13 cellular contexts compared by ENCODE assay signal in the genomic region with DNA sequence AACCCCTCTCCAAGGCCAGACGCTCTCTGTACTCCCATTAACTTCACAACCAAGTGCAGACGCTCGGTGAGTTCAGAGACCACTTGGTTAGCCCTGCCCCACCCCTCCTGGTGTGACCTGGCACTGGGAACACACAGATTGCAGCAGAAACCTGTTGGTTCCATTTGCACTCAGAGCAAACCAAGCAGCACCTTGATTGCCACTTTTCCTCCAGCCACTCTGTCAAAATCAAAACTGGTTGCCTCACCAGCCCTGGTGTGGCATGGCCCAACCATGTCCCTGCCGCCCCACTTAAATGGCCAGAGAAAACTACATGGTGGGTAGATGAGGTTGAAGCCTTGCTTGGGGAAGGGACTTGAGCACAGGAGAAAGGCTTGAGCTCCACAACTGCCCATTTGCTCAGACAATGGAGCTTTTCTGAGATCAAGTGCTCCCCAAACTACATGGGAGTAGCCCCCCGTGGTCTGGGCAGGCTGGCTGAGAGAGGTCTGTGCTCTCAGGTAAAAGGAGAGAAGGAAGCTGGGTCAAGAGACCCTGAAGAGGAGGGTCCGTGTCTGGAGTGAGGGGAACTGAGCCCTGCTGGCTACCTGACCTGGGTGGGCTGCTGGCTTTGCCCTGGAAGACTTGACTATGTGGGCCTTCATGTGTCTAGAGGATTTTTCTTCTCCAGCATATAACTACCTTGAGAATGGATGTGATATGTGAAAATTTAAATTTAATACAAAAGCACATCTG. TPM values are rescaled to one million over a fixed set of nuclear protein-coding genes. Genes with fewer than 3 reads are reported as not detected.
DNase-seq lines count a peak whose midpoint lies in the region; ATAC-seq and TF ChIP-seq lines count a peak whose summit lies in the region.
"Had no signal": no experiment of that assay in that cellular context is flagged by ENCODE, and none has a peak within 500 bp of the region (broad histone marks: within the 10 kb centered on the region; RNA-seq: fewer than 3 reads in every experiment).

No MANE protein-coding gene starts in this region.

- TF ChIP-seq CTCF in coronary artery (IDR thresholded peaks at IDR 0.05) = no peak
- TF ChIP-seq CTCF in spleen (IDR thresholded peaks at IDR 0.05 in 8 of 11, conservative IDR thresholded peaks at IDR 0.05 in 3 of 11) = no peak

- CTCF ChIA-PET in T-cell (lab: Charles Lee) = no interaction called here

- H3K4me3 Mint-ChIP-seq in activated CD4-positive, alpha-beta T cell treated with anti-CD3 and anti-CD28 coated beads, Interleukin-2, amount 10 ng/mL, durations not matched to agents 24 days and 14 days = no peak overlapping the region
- H3K4me3 Mint-ChIP-seq in T-cell = no peak overlapping the region
- H3K4me3 Mint-ChIP-seq: naive B cell had no signal

- peak overlapping the region in 1 of 2 donors; percentile 68 for H3K27ac ChIP-seq in coronary artery
- no peak overlapping the region for H3K27ac ChIP-seq in spleen

- no peaks in the 10 kb centered on the region for H3K4me1 ChIP-seq in spleen

- H3K27me3 ChIP-seq in spleen (replicated peaks in 1 of 7) = no peaks in the 10 kb centered on the region

- DNase-seq in activated CD4-positive, alpha-beta T cell treated with anti-CD3 and anti-CD28 coated beads, Interleukin-2, amount 10 ng/mL, durations not matched to agents 24 days and 14 days = no peak
- DNase-seq in activated CD4-positive, alpha-beta T cell treated with anti-CD3 and anti-CD28 coated beads, Interleukin-2, amount 50 U/mL, for 4 hours = no peak
- DNase-seq in T-cell (peak in 2 of 34 experiments; percentile 0 to 9), coronary artery (ENCODE audit: low spot score) (peak; percentile 69), spleen (peak; percentile 48), RKO (ENCODE audit: low spot score) (no peak)
- DNase-seq: activated CD4-positive, alpha-beta T cell treated with anti-CD3 and anti-CD28 coated beads, Interleukin-2, amount 50 U/mL, for 1 hour; naive B cell; NCI-H1092; NCI-H226; OCI-M1 had no signal

- H3K36me3 ChIP-seq in spleen = peaks cover 0 to 45% (median 5%) of the 10 kb centered on the region in 6 donors

- POLR2A ChIA-PET in T-cell (lab: Charles Lee) = no interaction called here

- H3K36me3 Mint-ChIP-seq in activated CD4-positive, alpha-beta T cell treated with anti-CD3 and anti-CD28 coated beads, Interleukin-2, amount 10 ng/mL, durations not matched to agents 24 days and 14 days (ENCODE audit: low read depth) = peaks cover 34% of the 10 kb centered on the region
- H3K36me3 Mint-ChIP-seq in T-cell = peaks cover 10% of the 10 kb centered on the region

- no peak for ATAC-seq in T-cell (replicated peaks in 1 of 4)
- no peak for ATAC-seq in HG02885 (IDR thresholded peaks at IDR 0.05; ENCODE audit: poor library complexity, unreplicated experiment)
- no peak for ATAC-seq in GM18861 (IDR thresholded peaks at IDR 0.05; ENCODE audit: unreplicated experiment)

- no peaks in the 10 kb centered on the region for H3K27me3 Mint-ChIP-seq in activated CD4-positive, alpha-beta T cell treated with anti-CD3 and anti-CD28 coated beads, Interleukin-2, amount 10 ng/mL, durations not matched to agents 24 days and 14 days
- H3K27me3 Mint-ChIP-seq in T-cell = no peaks in the 10 kb centered on the region
- H3K27me3 Mint-ChIP-seq: naive B cell had no signal

- H3K4me3 ChIP-seq in coronary artery (no peak overlapping the region), spleen (no peak overlapping the region)

- TF ChIP-seq POLR2A in spleen (IDR thresholded peaks at IDR 0.05) = no peak

- intact Hi-C loops in activated CD4-positive, alpha-beta T cell treated with anti-CD3 and anti-CD28 coated beads, Interleukin-2, amount 10 ng/mL, durations not matched to agents 24 days and 14 days (cut with micrococcal nuclease) = no loop called here
- intact Hi-C loops in spleen (cut with DNase I; ENCODE audit: low total_unique reads) = no loop called here

- peaks cover 8% of the 10 kb centered on the region for H3K4me1 Mint-ChIP-seq in activated CD4-positive, alpha-beta T cell treated with anti-CD3 and anti-CD28 coated beads, Interleukin-2, amount 10 ng/mL, durations not matched to agents 24 days and 14 days
- H3K4me1 Mint-ChIP-seq in T-cell = peaks cover 10 to 13% (median 10%) of the 10 kb centered on the region in 3 donors

- WGBS in spleen, 5 donors = 80 to 96% (median 92%) methylated on average over 6 of the region's 6 CpGs

- H3K27ac Mint-ChIP-seq in activated CD4-positive, alpha-beta T cell treated with anti-CD3 and anti-CD28 coated beads, Interleukin-2, amount 10 ng/mL, durations not matched to agents 24 days and 14 days = peak overlapping the region; percentile 45
- H3K27ac Mint-ChIP-seq in T-cell = peak overlapping the region; percentile 70 to 71

- H3K9me3 Mint-ChIP-seq in activated CD4-positive, alpha-beta T cell treated with anti-CD3 and anti-CD28 coated beads, Interleukin-2, amount 10 ng/mL, durations not matched to agents 24 days and 14 days = no peaks in the 10 kb centered on the region
- no peaks in the 10 kb centered on the region for H3K9me3 Mint-ChIP-seq in T-cell
- H3K9me3 Mint-ChIP-seq: naive B cell had no signal

- no peaks in the 10 kb centered on the region for H3K9me3 ChIP-seq in spleen

RNA-seq across cellular contexts. Expression of a gene that starts 43.4 kb away (rescaled TPM):
- 246 and 255 TPM in 2 replicates for total RNA-seq in activated CD4-positive, alpha-beta T cell treated with anti-CD3 and anti-CD28 coated beads, Interleukin-2, amount 10 ng/mL, durations not matched to agents 24 days and 14 days
- 100 to 1,000 TPM; 390 to 589 (median 444) TPM for total RNA-seq in T-cell
- total RNA-seq in spleen = 100 to 1,000 TPM in 6 of 7 donors, 10 to 100 TPM in 1; 96.7 to 144 (median 134) TPM
- polyA plus RNA-seq in spleen = 10 to 100 TPM; 28.0 to 51.3 (median 29.3) TPM

Comparison
In these comparisons a context has a peak if more than half of its experiments do, and no peak if none do; other contexts are left out.
1. DNase-seq: peak in coronary artery (single experiment) and spleen (single experiment); none in activated CD4-positive, alpha-beta T cell treated with anti-CD3 and anti-CD28 coated beads, Interleukin-2, amount 10 ng/mL, durations not matched to agents 24 days and 14 days (single experiment), activated CD4-positive, alpha-beta T cell treated with anti-CD3 and anti-CD28 coated beads, Interleukin-2, amount 50 U/mL, for 4 hours (0 of 2) and RKO (single experiment).